8 cellular contexts compared by ENCODE assay signal in the genomic region with DNA sequence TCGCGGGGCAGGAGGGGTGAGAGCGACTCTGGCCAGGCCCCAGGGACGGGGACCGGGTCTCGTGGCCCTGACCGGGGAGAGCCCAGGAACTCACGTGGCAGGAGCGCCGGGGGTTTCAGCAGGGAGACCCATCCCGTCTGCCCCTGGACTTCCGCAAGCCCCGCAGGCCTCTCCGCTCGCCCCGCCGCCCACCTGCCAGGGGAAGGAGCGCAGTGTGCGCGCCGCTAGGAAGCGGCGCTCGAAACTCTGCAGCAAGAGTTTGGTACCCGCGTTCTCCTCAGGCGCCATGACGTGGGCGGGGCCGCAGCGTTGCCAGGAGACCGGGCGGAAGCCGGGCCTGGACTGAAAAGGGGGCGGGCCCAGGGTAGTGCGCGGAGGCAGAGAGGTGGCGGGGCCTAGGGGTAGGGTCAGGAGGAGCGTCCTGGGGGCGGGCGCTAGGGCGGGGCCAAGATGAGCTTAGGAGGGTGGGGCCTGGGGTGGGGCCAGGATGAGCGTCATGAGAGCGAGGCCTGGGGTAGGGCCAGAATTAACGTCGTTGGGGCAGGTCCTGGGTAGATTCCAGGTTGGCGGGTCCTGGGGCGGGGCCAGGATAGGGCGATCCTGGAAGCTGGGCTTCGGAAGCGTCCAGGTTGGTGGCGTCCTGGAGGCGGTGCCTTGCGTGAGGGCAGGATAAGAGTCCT. TPM values are rescaled to one million over a fixed set of nuclear protein-coding genes. Genes with fewer than 3 reads are reported as not detected.
DNase-seq lines count a peak whose midpoint lies in the region; ATAC-seq and TF ChIP-seq lines count a peak whose summit lies in the region.

No MANE protein-coding gene starts in this region.

- no peaks in the 10 kb centered on the region for H3K36me3 ChIP-seq in smooth muscle cell (ENCODE audit: low read depth)

- peaks cover 6% of the 10 kb centered on the region for H3K79me2 ChIP-seq in smooth muscle cell (ENCODE audit: low read depth)

- peak overlapping the region; percentile 84 for H3K9ac ChIP-seq in smooth muscle cell (ENCODE audit: low read depth)

- no peaks in the 10 kb centered on the region for H3K27me3 ChIP-seq in smooth muscle cell (ENCODE audit: low read depth)

- POLR2A ChIA-PET in AG04449 (lab: Yijun Ruan, JAX) = no interaction called here

- TF ChIP-seq CTCF in AG04449 (IDR thresholded peaks at IDR 0.05; ENCODE audit: insufficient read depth, low read length, missing control alignments) = no peak
- TF ChIP-seq CTCF in WI38 (IDR thresholded peaks at IDR 0.05; ENCODE audit: low read depth, low read length) = no peak
- no peak for TF ChIP-seq CTCF in cardiac fibroblast (IDR thresholded peaks at IDR 0.05; ENCODE audit: low read depth, low read length)
- no peak for TF ChIP-seq CTCF in smooth muscle cell (IDR thresholded peaks at IDR 0.05; ENCODE audit: borderline replicate concordance, insufficient read depth, poor library complexity, severe bottlenecking)

- ATAC-seq in GM18907 (IDR thresholded peaks at IDR 0.05; ENCODE audit: unreplicated experiment) (peak; percentile 100), HG03139 (IDR thresholded peaks at IDR 0.05; ENCODE audit: unreplicated experiment) (peak; percentile 100)

- peaks cover 7% of the 10 kb centered on the region for H3K4me1 ChIP-seq in smooth muscle cell (ENCODE audit: low read depth)

- DNase-seq in AG04449 (ENCODE audit: low read depth, low spot score) = peak; percentile 91
- peak; percentile 100 for DNase-seq in NCI-H2196 treated with DMSO at 0.1 percent for 48 hours (lab: John Stamatoyannopoulos, UW; ENCODE audit: unreplicated experiment)
- DNase-seq in cardiac fibroblast (ENCODE audit: low read depth in 2 of 2) = peak; percentile 99 to 100
- DNase-seq in iPS-NIHi7 (ENCODE audit: extremely low spot score) = peak; percentile 79
- DNase-seq in smooth muscle cell (lab: John Stamatoyannopoulos, UW; ENCODE audit: unreplicated experiment) = peak; percentile 97

- CTCF ChIA-PET in AG04449 (lab: Yijun Ruan, JAX) = interaction anchor here (0.9 to 1.1 kb wide), 2 partner anchors 13 to 177 kb away, joined by 3 read pairs; no protein-coding TSS in a partner anchor

- H3F3A ChIP-seq in smooth muscle cell (ENCODE audit: low read depth) = no peaks in the 10 kb centered on the region

- H4K20me1 ChIP-seq in smooth muscle cell (ENCODE audit: low read depth) = peaks cover 6% of the 10 kb centered on the region

- no peaks in the 10 kb centered on the region for H3K9me3 ChIP-seq in smooth muscle cell (replicated peaks; ENCODE audit: low read depth)

- H3K4me2 ChIP-seq in smooth muscle cell = peak overlapping the region; percentile 87

- H3K4me3 ChIP-seq in AG04449 (ENCODE audit: low read depth, low read length) (peak overlapping the region; percentile 75), WI38 (ENCODE audit: low read depth, low read length) (peak overlapping the region; percentile 81), cardiac fibroblast (replicated peaks in 1 of 2; ENCODE audit: low read depth in 2 of 2, low read length in 2 of 2) (peak overlapping the region; percentile 76 to 84), smooth muscle cell (peak overlapping the region; percentile 75)

- WGBS in smooth muscle cell (ENCODE audit: low lambda C conversion rate) = 2% methylated on average over 46 of the region's 54 CpGs

- no peak overlapping the region for H2AFZ ChIP-seq in smooth muscle cell (ENCODE audit: low read depth)

- H3K27ac ChIP-seq in smooth muscle cell (ENCODE audit: low read depth) = peak overlapping the region; percentile 87

RNA-seq across cellular contexts. Expression of a gene that starts 29.7 kb away (rescaled TPM):
- total RNA-seq in smooth muscle cell = not detected in 2 replicates
- polyA plus RNA-seq in smooth muscle cell = 0.38 and 1.2 TPM in 2 replicates

Comparison
In these comparisons a context has a peak if more than half of its experiments do, and no peak if none do; other contexts are left out.
1. Peak in every context shown above with its lines: DNase-seq, ATAC-seq, H3K4me3 ChIP-seq and H3K27ac ChIP-seq.